Comparison of ENCODE assay signal across 1 cellular context in the genomic region with DNA sequence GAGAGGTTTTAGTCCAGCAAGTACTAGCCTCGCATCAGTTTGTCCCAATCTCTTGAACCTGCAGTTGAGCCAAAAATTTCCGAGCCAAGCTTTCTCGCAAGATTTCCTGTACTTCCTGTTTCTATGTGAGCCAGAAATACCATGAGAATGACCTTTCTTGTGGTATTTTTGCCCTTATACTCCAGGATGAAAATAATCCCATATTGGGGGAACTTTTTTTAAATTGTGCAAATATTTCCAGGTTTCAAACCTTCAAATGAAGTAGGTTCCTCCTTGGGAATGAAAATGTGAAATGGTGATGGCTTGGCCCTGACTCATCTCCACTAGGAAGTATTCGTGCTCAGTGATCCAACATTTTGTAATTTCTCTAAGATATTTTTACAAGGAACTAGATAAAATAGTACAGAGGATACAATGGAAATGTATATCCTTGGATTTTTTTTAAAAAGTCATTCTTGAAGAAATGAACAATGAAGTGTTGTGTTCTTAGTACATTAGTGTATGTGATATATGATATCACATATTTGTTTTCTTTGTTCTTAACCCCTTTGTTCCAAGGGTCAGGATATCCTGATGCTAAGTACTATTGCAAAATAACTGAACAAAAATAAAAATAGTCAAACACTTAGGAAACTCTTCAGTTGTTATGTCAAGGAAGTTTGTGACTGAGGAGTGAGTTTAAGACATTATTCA.
TF ChIP-seq lines count a peak whose summit lies in the region.

No MANE protein-coding gene starts in this region.

TF ChIP-seq in SK-N-SH treated with all-trans-retinoic acid at 6 μM for 48 hours, 23 proteins besides CTCF, POLR2A, EP300 and RAD21 (continued from another document):
- TF ChIP-seq, protein P1, sequence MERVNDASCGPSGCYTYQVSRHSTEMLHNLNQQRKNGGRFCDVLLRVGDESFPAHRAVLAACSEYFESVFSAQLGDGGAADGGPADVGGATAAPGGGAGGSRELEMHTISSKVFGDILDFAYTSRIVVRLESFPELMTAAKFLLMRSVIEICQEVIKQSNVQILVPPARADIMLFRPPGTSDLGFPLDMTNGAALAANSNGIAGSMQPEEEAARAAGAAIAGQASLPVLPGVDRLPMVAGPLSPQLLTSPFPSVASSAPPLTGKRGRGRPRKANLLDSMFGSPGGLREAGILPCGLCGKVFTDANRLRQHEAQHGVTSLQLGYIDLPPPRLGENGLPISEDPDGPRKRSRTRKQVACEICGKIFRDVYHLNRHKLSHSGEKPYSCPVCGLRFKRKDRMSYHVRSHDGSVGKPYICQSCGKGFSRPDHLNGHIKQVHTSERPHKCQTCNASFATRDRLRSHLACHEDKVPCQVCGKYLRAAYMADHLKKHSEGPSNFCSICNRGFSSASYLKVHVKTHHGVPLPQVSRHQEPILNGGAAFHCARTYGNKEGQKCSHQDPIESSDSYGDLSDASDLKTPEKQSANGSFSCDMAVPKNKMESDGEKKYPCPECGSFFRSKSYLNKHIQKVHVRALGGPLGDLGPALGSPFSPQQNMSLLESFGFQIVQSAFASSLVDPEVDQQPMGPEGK (CRISPR knock-in tag; IDR thresholded peaks at IDR 0.05; ENCODE audit: borderline replicate concordance), result no peak
- TF ChIP-seq CSRNP3 (CRISPR knock-in tag; IDR thresholded peaks at IDR 0.05) (no peak), ESRRG (CRISPR knock-in tag; IDR thresholded peaks at IDR 0.05) (no peak), SNAI2 (CRISPR knock-in tag; IDR thresholded peaks at IDR 0.05) (no peak), ZNF70 (CRISPR knock-in tag; IDR thresholded peaks at IDR 0.05) (no peak), ZFP30 (CRISPR knock-in tag; IDR thresholded peaks at IDR 0.05) (no peak), RARB (CRISPR knock-in tag; IDR thresholded peaks at IDR 0.05) (no peak), ZNF8 (CRISPR knock-in tag; IDR thresholded peaks at IDR 0.05) (no peak), TCF4 (CRISPR knock-in tag; IDR thresholded peaks at IDR 0.05; ENCODE audit: borderline replicate concordance) (no peak), ISL1 (CRISPR knock-in tag; IDR thresholded peaks at IDR 0.05) (no peak), PPARA (CRISPR knock-in tag; IDR thresholded peaks at IDR 0.05; ENCODE audit: borderline replicate concordance) (no peak), ZNF565 (CRISPR knock-in tag; conservative IDR thresholded peaks at IDR 0.05; ENCODE audit: low read depth) (no peak), BACH2 (CRISPR knock-in tag; IDR thresholded peaks at IDR 0.05; ENCODE audit: borderline replicate concordance) (no peak)
- TF ChIP-seq, protein P2, sequence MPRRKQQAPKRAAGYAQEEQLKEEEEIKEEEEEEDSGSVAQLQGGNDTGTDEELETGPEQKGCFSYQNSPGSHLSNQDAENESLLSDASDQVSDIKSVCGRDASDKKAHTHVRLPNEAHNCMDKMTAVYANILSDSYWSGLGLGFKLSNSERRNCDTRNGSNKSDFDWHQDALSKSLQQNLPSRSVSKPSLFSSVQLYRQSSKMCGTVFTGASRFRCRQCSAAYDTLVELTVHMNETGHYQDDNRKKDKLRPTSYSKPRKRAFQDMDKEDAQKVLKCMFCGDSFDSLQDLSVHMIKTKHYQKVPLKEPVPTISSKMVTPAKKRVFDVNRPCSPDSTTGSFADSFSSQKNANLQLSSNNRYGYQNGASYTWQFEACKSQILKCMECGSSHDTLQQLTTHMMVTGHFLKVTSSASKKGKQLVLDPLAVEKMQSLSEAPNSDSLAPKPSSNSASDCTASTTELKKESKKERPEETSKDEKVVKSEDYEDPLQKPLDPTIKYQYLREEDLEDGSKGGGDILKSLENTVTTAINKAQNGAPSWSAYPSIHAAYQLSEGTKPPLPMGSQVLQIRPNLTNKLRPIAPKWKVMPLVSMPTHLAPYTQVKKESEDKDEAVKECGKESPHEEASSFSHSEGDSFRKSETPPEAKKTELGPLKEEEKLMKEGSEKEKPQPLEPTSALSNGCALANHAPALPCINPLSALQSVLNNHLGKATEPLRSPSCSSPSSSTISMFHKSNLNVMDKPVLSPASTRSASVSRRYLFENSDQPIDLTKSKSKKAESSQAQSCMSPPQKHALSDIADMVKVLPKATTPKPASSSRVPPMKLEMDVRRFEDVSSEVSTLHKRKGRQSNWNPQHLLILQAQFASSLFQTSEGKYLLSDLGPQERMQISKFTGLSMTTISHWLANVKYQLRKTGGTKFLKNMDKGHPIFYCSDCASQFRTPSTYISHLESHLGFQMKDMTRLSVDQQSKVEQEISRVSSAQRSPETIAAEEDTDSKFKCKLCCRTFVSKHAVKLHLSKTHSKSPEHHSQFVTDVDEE (CRISPR knock-in tag; IDR thresholded peaks at IDR 0.05), result no peak
